In genomic region chr3:154122096-154122911, GRCh38 we compare ENCODE assay signal across 1 cellular context.
TF ChIP-seq lines count a peak whose summit lies in the region.

No MANE protein-coding gene starts in this region.

TF ChIP-seq in HCT116, 20 proteins besides CTCF, POLR2A, EP300 and RAD21 (continued from another document):
- TF ChIP-seq REST (IDR thresholded peaks at IDR 0.05; ENCODE audit: low read depth) = no peak
- no peak for TF ChIP-seq ZNF274 (IDR thresholded peaks at IDR 0.05; ENCODE audit: low read depth, low read length)
- TF ChIP-seq CBX3 (IDR thresholded peaks at IDR 0.05; ENCODE audit: low read depth) = no peak
- no peak for TF ChIP-seq TCF7L2 (IDR thresholded peaks at IDR 0.05; ENCODE audit: borderline replicate concordance, extremely low read depth, insufficient read depth, insufficient read length)
- TF ChIP-seq POLR2AphosphoS5 (IDR thresholded peaks at IDR 0.05; ENCODE audit: low read depth, low read length) = no peak
- no peak for TF ChIP-seq SRF (IDR thresholded peaks at IDR 0.05; ENCODE audit: low read depth)
- TF ChIP-seq JUND (IDR thresholded peaks at IDR 0.05) = no peak
- no peak for TF ChIP-seq ELF1 (IDR thresholded peaks at IDR 0.05; ENCODE audit: borderline replicate concordance, low read depth)
- TF ChIP-seq FOSL1 (IDR thresholded peaks at IDR 0.05; ENCODE audit: low read depth) = no peak
- TF ChIP-seq ATF3 (IDR thresholded peaks at IDR 0.05) = no peak
- TF ChIP-seq, protein P1, sequence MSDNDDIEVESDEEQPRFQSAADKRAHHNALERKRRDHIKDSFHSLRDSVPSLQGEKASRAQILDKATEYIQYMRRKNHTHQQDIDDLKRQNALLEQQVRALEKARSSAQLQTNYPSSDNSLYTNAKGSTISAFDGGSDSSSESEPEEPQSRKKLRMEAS (IDR thresholded peaks at IDR 0.05) = no peak
- no peak for TF ChIP-seq SP1 (IDR thresholded peaks at IDR 0.05; ENCODE audit: low read depth)
- TF ChIP-seq YY1 (IDR thresholded peaks at IDR 0.05; ENCODE audit: extremely low read depth, insufficient replicate concordance, low read depth, low read length) = no peak
